ENCODE assay signal across 1 cellular context in the genomic region with DNA sequence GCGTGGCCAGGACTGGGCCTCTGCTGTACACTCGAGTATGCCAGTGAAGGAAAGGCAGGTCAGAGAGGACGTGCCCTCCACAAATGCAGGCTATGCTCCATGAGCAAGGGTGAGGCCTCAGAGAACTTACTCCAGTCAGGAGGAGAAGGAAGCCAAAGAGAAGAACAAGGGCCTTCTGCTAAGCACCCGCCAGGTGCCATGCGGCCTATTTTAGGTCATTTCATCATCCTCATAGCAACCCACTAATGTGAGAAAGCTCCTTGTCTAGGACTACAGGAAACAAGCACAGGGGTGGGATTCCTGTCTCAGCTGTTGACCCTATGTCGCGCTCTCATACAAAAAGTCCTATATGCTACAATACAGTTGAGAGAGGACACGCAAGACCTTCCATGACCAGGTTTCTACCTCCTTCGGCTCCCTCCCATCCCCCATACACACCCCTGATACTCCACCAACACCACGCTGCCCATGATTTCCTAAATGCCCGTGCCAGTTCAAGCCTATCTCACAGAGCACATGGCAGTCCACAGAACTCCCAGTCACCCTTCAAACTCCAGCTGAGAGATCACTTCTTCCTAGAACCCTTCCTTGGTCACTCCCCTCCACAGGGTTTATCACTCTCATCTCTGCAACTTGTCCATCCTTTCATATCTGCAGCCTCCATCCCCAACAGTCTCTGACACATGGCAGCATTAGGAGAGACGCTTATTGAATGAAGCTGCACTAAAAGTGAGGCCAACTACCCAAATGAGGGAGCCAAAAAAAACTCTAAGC.
TF ChIP-seq lines count a peak whose summit lies in the region.

No MANE protein-coding gene starts in this region.

TF ChIP-seq in K562, 482 proteins besides CTCF, POLR2A, EP300 and RAD21 (continued from another document and continues in another):
- TF ChIP-seq ZNF589 (CRISPR knock-in tag; IDR thresholded peaks at IDR 0.05; ENCODE audit: low read depth): no peak; the same call in 1 of the 2 replicates
- no peak for TF ChIP-seq SREBF2 (CRISPR knock-in tag; IDR thresholded peaks at IDR 0.05)
- TF ChIP-seq, protein P1, sequence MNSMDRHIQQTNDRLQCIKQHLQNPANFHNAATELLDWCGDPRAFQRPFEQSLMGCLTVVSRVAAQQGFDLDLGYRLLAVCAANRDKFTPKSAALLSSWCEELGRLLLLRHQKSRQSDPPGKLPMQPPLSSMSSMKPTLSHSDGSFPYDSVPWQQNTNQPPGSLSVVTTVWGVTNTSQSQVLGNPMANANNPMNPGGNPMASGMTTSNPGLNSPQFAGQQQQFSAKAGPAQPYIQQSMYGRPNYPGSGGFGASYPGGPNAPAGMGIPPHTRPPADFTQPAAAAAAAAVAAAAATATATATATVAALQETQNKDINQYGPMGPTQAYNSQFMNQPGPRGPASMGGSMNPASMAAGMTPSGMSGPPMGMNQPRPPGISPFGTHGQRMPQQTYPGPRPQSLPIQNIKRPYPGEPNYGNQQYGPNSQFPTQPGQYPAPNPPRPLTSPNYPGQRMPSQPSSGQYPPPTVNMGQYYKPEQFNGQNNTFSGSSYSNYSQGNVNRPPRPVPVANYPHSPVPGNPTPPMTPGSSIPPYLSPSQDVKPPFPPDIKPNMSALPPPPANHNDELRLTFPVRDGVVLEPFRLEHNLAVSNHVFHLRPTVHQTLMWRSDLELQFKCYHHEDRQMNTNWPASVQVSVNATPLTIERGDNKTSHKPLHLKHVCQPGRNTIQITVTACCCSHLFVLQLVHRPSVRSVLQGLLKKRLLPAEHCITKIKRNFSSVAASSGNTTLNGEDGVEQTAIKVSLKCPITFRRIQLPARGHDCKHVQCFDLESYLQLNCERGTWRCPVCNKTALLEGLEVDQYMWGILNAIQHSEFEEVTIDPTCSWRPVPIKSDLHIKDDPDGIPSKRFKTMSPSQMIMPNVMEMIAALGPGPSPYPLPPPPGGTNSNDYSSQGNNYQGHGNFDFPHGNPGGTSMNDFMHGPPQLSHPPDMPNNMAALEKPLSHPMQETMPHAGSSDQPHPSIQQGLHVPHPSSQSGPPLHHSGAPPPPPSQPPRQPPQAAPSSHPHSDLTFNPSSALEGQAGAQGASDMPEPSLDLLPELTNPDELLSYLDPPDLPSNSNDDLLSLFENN (IDR thresholded peaks at IDR 0.05; ENCODE audit: low read depth in 2 of 2, low read length in 2 of 2): no peak
- TF ChIP-seq, protein P2, sequence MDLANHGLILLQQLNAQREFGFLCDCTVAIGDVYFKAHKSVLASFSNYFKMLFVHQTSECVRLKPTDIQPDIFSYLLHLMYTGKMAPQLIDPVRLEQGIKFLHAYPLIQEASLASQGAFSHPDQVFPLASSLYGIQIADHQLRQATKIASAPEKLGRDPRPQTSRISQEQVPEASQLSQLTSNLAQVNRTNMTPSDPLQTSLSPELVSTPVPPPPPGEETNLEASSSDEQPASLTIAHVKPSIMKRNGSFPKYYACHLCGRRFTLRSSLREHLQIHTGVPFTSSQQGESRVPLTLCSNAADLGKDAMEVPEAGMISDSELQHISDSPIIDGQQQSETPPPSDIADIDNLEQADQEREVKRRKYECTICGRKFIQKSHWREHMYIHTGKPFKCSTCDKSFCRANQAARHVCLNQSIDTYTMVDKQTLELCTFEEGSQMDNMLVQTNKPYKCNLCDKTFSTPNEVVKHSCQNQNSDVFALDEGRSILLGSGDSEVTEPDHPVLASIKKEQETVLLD (IDR thresholded peaks at IDR 0.05): peak; percentile 63
- TF ChIP-seq HDAC3 (IDR thresholded peaks at IDR 0.05; ENCODE audit: borderline replicate concordance, partially characterized antibody): no peak
- TF ChIP-seq ZNF696 (CRISPR knock-in tag; conservative IDR thresholded peaks at IDR 0.05): no peak
- TF ChIP-seq MIER1 (IDR thresholded peaks at IDR 0.05; ENCODE audit: low read depth): no peak
- no peak for TF ChIP-seq KLF13 (tag; IDR thresholded peaks at IDR 0.05; ENCODE audit: borderline replicate concordance, low read depth)
- TF ChIP-seq NONO (IDR thresholded peaks at IDR 0.05; ENCODE audit: low read depth in 2 of 2, low read length in 1 of 2): no peak
- TF ChIP-seq ELF4 (CRISPR knock-in tag; IDR thresholded peaks at IDR 0.05): peak; percentile 75; the same call in 1 of the 2 replicates
- 0 out of 2 replicates have a peak, but pooled peaks have one; percentile 38 for TF ChIP-seq MTA3 (IDR thresholded peaks at IDR 0.05; ENCODE audit: borderline replicate concordance)
- TF ChIP-seq ZFX (CRISPR knock-in tag; IDR thresholded peaks at IDR 0.05): no peak
- TF ChIP-seq CBFB (CRISPR knock-in tag; IDR thresholded peaks at IDR 0.05): no peak
- TF ChIP-seq, protein P3, sequence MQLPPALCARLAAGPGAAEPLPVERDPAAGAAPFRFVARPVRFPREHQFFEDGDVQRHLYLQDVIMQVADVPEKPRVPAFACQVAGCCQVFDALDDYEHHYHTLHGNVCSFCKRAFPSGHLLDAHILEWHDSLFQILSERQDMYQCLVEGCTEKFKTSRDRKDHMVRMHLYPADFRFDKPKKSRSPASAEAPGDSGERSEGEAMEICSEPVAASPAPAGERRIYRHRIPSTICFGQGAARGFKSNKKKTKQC (CRISPR knock-in tag; IDR thresholded peaks at IDR 0.05): no peak
- TF ChIP-seq SRF (CRISPR knock-in tag; IDR thresholded peaks at IDR 0.05): no peak
- no peak for TF ChIP-seq ZBTB8A (IDR thresholded peaks at IDR 0.05; ENCODE audit: partially characterized antibody)
- TF ChIP-seq, protein P4, sequence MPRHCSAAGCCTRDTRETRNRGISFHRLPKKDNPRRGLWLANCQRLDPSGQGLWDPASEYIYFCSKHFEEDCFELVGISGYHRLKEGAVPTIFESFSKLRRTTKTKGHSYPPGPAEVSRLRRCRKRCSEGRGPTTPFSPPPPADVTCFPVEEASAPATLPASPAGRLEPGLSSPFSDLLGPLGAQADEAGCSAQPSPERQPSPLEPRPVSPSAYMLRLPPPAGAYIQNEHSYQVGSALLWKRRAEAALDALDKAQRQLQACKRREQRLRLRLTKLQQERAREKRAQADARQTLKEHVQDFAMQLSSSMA (CRISPR knock-in tag; IDR thresholded peaks at IDR 0.05): no peak
- no peak for TF ChIP-seq SMAD3 (CRISPR knock-in tag; conservative IDR thresholded peaks at IDR 0.05)
- TF ChIP-seq, protein P5, sequence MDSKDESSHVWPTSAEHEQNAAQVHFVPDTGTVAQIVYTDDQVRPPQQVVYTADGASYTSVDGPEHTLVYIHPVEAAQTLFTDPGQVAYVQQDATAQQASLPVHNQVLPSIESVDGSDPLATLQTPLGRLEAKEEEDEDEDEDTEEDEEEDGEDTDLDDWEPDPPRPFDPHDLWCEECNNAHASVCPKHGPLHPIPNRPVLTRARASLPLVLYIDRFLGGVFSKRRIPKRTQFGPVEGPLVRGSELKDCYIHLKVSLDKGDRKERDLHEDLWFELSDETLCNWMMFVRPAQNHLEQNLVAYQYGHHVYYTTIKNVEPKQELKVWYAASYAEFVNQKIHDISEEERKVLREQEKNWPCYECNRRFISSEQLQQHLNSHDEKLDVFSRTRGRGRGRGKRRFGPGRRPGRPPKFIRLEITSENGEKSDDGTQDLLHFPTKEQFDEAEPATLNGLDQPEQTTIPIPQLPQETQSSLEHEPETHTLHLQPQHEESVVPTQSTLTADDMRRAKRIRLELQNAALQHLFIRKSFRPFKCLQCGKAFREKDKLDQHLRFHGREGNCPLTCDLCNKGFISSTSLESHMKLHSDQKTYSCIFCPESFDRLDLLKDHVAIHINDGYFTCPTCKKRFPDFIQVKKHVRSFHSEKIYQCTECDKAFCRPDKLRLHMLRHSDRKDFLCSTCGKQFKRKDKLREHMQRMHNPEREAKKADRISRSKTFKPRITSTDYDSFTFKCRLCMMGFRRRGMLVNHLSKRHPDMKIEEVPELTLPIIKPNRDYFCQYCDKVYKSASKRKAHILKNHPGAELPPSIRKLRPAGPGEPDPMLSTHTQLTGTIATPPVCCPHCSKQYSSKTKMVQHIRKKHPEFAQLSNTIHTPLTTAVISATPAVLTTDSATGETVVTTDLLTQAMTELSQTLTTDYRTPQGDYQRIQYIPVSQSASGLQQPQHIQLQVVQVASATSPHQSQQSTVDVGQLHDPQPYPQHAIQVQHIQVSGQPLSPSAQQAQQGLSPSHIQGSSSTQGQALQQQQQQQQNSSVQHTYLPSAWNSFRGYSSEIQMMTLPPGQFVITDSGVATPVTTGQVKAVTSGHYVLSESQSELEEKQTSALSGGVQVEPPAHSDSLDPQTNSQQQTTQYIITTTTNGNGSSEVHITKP (IDR thresholded peaks at IDR 0.05; ENCODE audit: partially characterized antibody): no peak
- TF ChIP-seq ESRRA (IDR thresholded peaks at IDR 0.05; ENCODE audit: borderline replicate concordance, low read depth): no peak
- TF ChIP-seq ZNF174 (CRISPR knock-in tag; IDR thresholded peaks at IDR 0.05): no peak
- TF ChIP-seq BDP1 (IDR thresholded peaks at IDR 0.05; ENCODE audit: insufficient read depth, insufficient read length): no peak
- TF ChIP-seq LEF1 (IDR thresholded peaks at IDR 0.05): no peak
- no peak for TF ChIP-seq ZNF347 (CRISPR knock-in tag; IDR thresholded peaks at IDR 0.05; ENCODE audit: low read depth)
- 0 out of 2 replicates have a peak, but pooled peaks have one; percentile 60 for TF ChIP-seq XRCC5 (IDR thresholded peaks at IDR 0.05; ENCODE audit: low read depth, low read length)
- no peak for TF ChIP-seq POLR3G (IDR thresholded peaks at IDR 0.05; ENCODE audit: extremely low read depth, insufficient read length, insufficient replicate concordance)
- no peak for TF ChIP-seq TCF7L2 (IDR thresholded peaks at IDR 0.05; ENCODE audit: low read depth, low read length)
- TF ChIP-seq PHB (CRISPR knock-in tag; IDR thresholded peaks at IDR 0.05): no peak
- no peak for TF ChIP-seq BRD4 (IDR thresholded peaks at IDR 0.05)
- no peak for TF ChIP-seq RBM34 (IDR thresholded peaks at IDR 0.05; ENCODE audit: borderline replicate concordance, insufficient read depth, low read length)
- TF ChIP-seq ZZZ3 (IDR thresholded peaks at IDR 0.05): no peak
- TF ChIP-seq, protein P6, sequence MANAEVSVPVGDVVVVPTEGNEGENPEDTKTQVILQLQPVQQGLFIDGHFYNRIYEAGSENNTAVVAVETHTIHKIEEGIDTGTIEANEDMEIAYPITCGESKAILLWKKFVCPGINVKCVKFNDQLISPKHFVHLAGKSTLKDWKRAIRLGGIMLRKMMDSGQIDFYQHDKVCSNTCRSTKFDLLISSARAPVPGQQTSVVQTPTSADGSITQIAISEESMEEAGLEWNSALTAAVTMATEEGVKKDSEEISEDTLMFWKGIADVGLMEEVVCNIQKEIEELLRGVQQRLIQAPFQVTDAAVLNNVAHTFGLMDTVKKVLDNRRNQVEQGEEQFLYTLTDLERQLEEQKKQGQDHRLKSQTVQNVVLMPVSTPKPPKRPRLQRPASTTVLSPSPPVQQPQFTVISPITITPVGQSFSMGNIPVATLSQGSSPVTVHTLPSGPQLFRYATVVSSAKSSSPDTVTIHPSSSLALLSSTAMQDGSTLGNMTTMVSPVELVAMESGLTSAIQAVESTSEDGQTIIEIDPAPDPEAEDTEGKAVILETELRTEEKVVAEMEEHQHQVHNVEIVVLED (CRISPR knock-in tag; IDR thresholded peaks at IDR 0.05): no peak
- no peak for TF ChIP-seq HNRNPL (IDR thresholded peaks at IDR 0.05; ENCODE audit: low read depth, low read length)
- TF ChIP-seq CEBPG (CRISPR knock-in tag; IDR thresholded peaks at IDR 0.05): peak; percentile 78
- peak in 1 of 2 experiments; percentile 49; a peak in 2 of 4 replicates for TF ChIP-seq CEBPG (tag; conservative IDR thresholded peaks at IDR 0.05 in 1 of 2, IDR thresholded peaks at IDR 0.05 in 1 of 2)
- TF ChIP-seq JUNB (CRISPR knock-in tag; conservative IDR thresholded peaks at IDR 0.05): no peak
- TF ChIP-seq HDAC1 (IDR thresholded peaks at IDR 0.05): peak in 1 of 2 experiments; percentile 89; a peak in 2 of 4 replicates
- no peak for TF ChIP-seq ZNF274 (IDR thresholded peaks at IDR 0.05; ENCODE audit: borderline replicate concordance, low read depth, low read length)
- TF ChIP-seq, protein P7, sequence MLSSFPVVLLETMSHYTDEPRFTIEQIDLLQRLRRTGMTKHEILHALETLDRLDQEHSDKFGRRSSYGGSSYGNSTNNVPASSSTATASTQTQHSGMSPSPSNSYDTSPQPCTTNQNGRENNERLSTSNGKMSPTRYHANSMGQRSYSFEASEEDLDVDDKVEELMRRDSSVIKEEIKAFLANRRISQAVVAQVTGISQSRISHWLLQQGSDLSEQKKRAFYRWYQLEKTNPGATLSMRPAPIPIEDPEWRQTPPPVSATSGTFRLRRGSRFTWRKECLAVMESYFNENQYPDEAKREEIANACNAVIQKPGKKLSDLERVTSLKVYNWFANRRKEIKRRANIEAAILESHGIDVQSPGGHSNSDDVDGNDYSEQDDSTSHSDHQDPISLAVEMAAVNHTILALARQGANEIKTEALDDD (IDR thresholded peaks at IDR 0.05): no peak
- TF ChIP-seq, protein P8, sequence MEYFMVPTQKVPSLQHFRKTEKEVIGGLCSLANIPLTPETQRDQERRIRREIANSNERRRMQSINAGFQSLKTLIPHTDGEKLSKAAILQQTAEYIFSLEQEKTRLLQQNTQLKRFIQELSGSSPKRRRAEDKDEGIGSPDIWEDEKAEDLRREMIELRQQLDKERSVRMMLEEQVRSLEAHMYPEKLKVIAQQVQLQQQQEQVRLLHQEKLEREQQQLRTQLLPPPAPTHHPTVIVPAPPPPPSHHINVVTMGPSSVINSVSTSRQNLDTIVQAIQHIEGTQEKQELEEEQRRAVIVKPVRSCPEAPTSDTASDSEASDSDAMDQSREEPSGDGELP (CRISPR knock-in tag; IDR thresholded peaks at IDR 0.05; ENCODE audit: borderline replicate concordance): peak; percentile 59; the same call in 1 of the 2 replicates
- TF ChIP-seq SIN3B (IDR thresholded peaks at IDR 0.05; ENCODE audit: low read depth): no peak
- TF ChIP-seq POLR2H (tag; IDR thresholded peaks at IDR 0.05; ENCODE audit: low read depth): no peak
- peak; percentile 13; the same call in 1 of the 2 replicates for TF ChIP-seq NFIC (IDR thresholded peaks at IDR 0.05)
- no peak for TF ChIP-seq NR2C1 (IDR thresholded peaks at IDR 0.05)
- no peak for TF ChIP-seq NR2C1 (tag; IDR thresholded peaks at IDR 0.05)
- no peak for TF ChIP-seq ZNF3 (CRISPR knock-in tag; IDR thresholded peaks at IDR 0.05)
- peak; percentile 39 to 71; a peak in 2 of 4 replicates for TF ChIP-seq KDM1A (IDR thresholded peaks at IDR 0.05)
- TF ChIP-seq SIN3A (IDR thresholded peaks at IDR 0.05; ENCODE audit: borderline replicate concordance in 2 of 2, control insufficient read depth in 1 of 2, low read depth in 2 of 2, low read length in 2 of 2): 0 out of 4 replicates have a peak, but pooled peaks of 1 of the 2 experiments have one; percentile 27
- TF ChIP-seq CTBP1 (IDR thresholded peaks at IDR 0.05; ENCODE audit: borderline replicate concordance): peak; percentile 95
- TF ChIP-seq DNMT1 (IDR thresholded peaks at IDR 0.05): no peak
- no peak for TF ChIP-seq PHB2 (IDR thresholded peaks at IDR 0.05; ENCODE audit: low read depth)
- no peak for TF ChIP-seq HOXB6 (CRISPR knock-in tag; IDR thresholded peaks at IDR 0.05; ENCODE audit: borderline replicate concordance)
- TF ChIP-seq ZSCAN32 (CRISPR knock-in tag; IDR thresholded peaks at IDR 0.05): no peak
- no peak for TF ChIP-seq POLR2B (IDR thresholded peaks at IDR 0.05; ENCODE audit: low read depth, partially characterized antibody)
- no peak for TF ChIP-seq CHD4 (IDR thresholded peaks at IDR 0.05; ENCODE audit: insufficient read depth, insufficient replicate concordance, low read depth, low read length, poor library complexity, severe bottlenecking)
- TF ChIP-seq, protein P9, sequence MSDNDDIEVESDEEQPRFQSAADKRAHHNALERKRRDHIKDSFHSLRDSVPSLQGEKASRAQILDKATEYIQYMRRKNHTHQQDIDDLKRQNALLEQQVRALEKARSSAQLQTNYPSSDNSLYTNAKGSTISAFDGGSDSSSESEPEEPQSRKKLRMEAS (CRISPR knock-in tag; IDR thresholded peaks at IDR 0.05): no peak
- TF ChIP-seq SMARCA5 (IDR thresholded peaks at IDR 0.05): no peak
- TF ChIP-seq XRCC3 (IDR thresholded peaks at IDR 0.05): no peak
